Comparison of ENCODE assay signal across 11 cellular contexts in the genomic region with DNA sequence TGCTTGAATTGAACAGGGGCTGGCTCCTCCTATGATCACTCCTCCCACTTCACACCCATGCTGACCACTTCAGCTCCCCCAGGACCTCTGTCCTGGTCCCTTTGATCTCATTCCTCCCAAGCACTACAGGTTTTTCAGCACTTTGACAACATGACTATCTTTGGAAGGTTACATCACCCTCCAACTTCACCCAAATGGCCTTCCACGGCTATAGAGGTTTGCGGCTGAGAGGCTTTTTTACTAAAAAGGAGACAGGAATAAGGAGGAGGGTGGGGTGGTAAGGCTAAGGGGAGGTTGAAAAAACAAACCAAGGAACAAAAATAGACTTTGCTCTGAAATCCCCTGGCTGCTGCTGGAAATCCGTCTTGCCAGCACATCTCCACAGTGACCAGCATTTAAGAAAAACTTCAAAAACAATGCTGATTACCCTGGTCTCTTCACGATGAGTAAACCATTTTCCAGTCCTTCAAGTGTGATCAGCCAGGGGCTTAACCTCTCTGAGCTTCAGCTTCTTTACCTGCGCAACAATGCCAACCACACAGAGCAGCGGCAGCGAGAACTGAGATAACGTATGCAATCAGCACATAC.
DNase-seq lines count a peak whose midpoint lies in the region; ATAC-seq and TF ChIP-seq lines count a peak whose summit lies in the region.
"Had no signal": no experiment of that assay in that cellular context is flagged by ENCODE, and none has a peak within 500 bp of the region (broad histone marks: within the 10 kb centered on the region; RNA-seq: fewer than 3 reads in every experiment).

No MANE protein-coding gene starts in this region.

- H2AK5ac ChIP-seq in mesenchymal stem cell (ENCODE audit: low read length, severe bottlenecking): peak overlapping the region; percentile 50

- intact Hi-C loops in tibial artery (cut with DNase I; ENCODE audit: low total_unique reads) (no loop called here), head of caudate nucleus (cut with DNase I) (no loop called here)

- no peaks in the 10 kb centered on the region for H3K36me3 Mint-ChIP-seq in activated naive CD4-positive, alpha-beta T cell treated with anti-CD3 and anti-CD28 coated beads, Interleukin-2, amount 50 U/mL, for 72 hours

- no peak overlapping the region for H2AFZ ChIP-seq in mesenchymal stem cell (ENCODE audit: low read depth, low read length)
- H2AFZ ChIP-seq: parathyroid adenoma had no signal

- H2BK15ac ChIP-seq in mesenchymal stem cell (ENCODE audit: low read depth, poor library complexity, severe bottlenecking): no peak overlapping the region

- H3K9me3 ChIP-seq in mesenchymal stem cell (ENCODE audit: control insufficient read depth, low read length): no peaks in the 10 kb centered on the region
- H3K9me3 ChIP-seq in tibial artery: no peaks in the 10 kb centered on the region

- no peak overlapping the region for H2BK120ac ChIP-seq in mesenchymal stem cell (ENCODE audit: low read depth, low read length)

- H3K9me3 Mint-ChIP-seq in activated naive CD4-positive, alpha-beta T cell treated with anti-CD3 and anti-CD28 coated beads, Interleukin-2, amount 50 U/mL, for 72 hours: no peaks in the 10 kb centered on the region

- H2BK12ac ChIP-seq in mesenchymal stem cell (ENCODE audit: low read length in 2 of 2): peak overlapping the region in 1 of 2 experiments; percentile 30

- H3K27ac ChIP-seq in mesenchymal stem cell (ENCODE audit: low read length, poor library complexity, severe bottlenecking): peak overlapping the region; percentile 53
- H3K27ac ChIP-seq in tibial artery: peak overlapping the region; percentile 96 to 98
- H3K27ac ChIP-seq: parathyroid adenoma had no signal

- peak; percentile 21 for ATAC-seq in HG02610 (IDR thresholded peaks at IDR 0.05; ENCODE audit: unreplicated experiment)
- ATAC-seq in omental fat pad (ENCODE audit: low FRiP score): no peak
- ATAC-seq in activated naive CD4-positive, alpha-beta T cell treated with anti-CD3 and anti-CD28 coated beads, Interleukin-2, amount 50 U/mL, for 72 hours: no peak

- in situ Hi-C loops in astrocyte of the cerebellum (cut with HindIII; ENCODE audit: low sequenced_read_pairs): no loop called here

- H3K9ac ChIP-seq in mesenchymal stem cell (ENCODE audit: low read length): peak overlapping the region; percentile 30
- H3K9ac ChIP-seq: parathyroid adenoma had no signal

- H4K91ac ChIP-seq in mesenchymal stem cell (ENCODE audit: low read length): peak overlapping the region; percentile 28

- H3K36me3 ChIP-seq in mesenchymal stem cell (ENCODE audit: control insufficient read depth in 1 of 2, insufficient read depth in 2 of 2, low read depth in 1 of 2, low read length in 2 of 2) (peaks cover 8 to 38% of the 10 kb centered on the region in 2 experiments), tibial artery (peaks cover 4 to 15% (median 9%) of the 10 kb centered on the region in 3 donors)

- H3K4me2 ChIP-seq in mesenchymal stem cell (ENCODE audit: low read length, poor library complexity, severe bottlenecking): peak overlapping the region; percentile 17

- WGBS in mesenchymal stem cell: 78% methylated on average over 5 of the region's 8 CpGs

- H3K23ac ChIP-seq in mesenchymal stem cell (ENCODE audit: low read length in 2 of 2): no peak overlapping the region

- no peak overlapping the region for H3K4me3 ChIP-seq in astrocyte of the cerebellum (ENCODE audit: low read depth, low read length)
- no peak overlapping the region for H3K4me3 ChIP-seq in mesenchymal stem cell (ENCODE audit: insufficient read depth in 1 of 2, low read depth in 1 of 2, low read length in 2 of 2)
- H3K4me3 ChIP-seq in tibial artery: no peak overlapping the region
- H3K4me3 ChIP-seq: dorsolateral prefrontal cortex had no signal

- H3K27me3 ChIP-seq in mesenchymal stem cell (ENCODE audit: control insufficient read depth in 1 of 2, insufficient read depth in 1 of 2, low read length in 2 of 2) (no peaks in the 10 kb centered on the region), tibial artery (no peaks in the 10 kb centered on the region)

- H3K79me1 ChIP-seq in mesenchymal stem cell (replicated peaks; ENCODE audit: low read length, poor library complexity, severe bottlenecking): peaks cover 7% of the 10 kb centered on the region

- H4K8ac ChIP-seq in mesenchymal stem cell (ENCODE audit: low read length): no peak overlapping the region

- H3K18ac ChIP-seq in mesenchymal stem cell (ENCODE audit: low read depth in 1 of 2, low read length in 2 of 2): peak overlapping the region in 1 of 2 experiments; percentile 18

- DNase-seq in astrocyte of the cerebellum (ENCODE audit: low read depth) (peak; percentile 49), mesenchymal stem cell (peak; percentile 53), tibial artery (peak; percentile 36 to 75), head of caudate nucleus (no peak), omental fat pad (ENCODE audit: low spot score) (no peak), NOMO-1 treated with DMSO at 0.1 percent for 48 hours (lab: John Stamatoyannopoulos, UW; ENCODE audit: unreplicated experiment) (no peak)
- DNase-seq in activated naive CD4-positive, alpha-beta T cell treated with anti-CD3 and anti-CD28 coated beads, Interleukin-2, amount 50 U/mL, for 72 hours (ENCODE audit: low spot score in 2 of 2): no peak
- DNase-seq: dorsolateral prefrontal cortex, NCI-H1694 treated with DMSO at 0.1 percent for 48 hours had no signal

- no peak overlapping the region for H3K4ac ChIP-seq in mesenchymal stem cell (ENCODE audit: low read depth in 1 of 2, low read length in 2 of 2)

- H3K4me1 ChIP-seq in mesenchymal stem cell (ENCODE audit: control insufficient read depth, insufficient read depth, low read depth, low read length): peaks cover 19% of the 10 kb centered on the region
- H3K4me1 ChIP-seq in tibial artery: peaks cover 5 to 98% (median 64%) of the 10 kb centered on the region in 4 donors
- H3K4me1 ChIP-seq: parathyroid adenoma had no signal

- H2BK5ac ChIP-seq in mesenchymal stem cell (ENCODE audit: low read depth, low read length, poor library complexity, severe bottlenecking): no peak overlapping the region

- H3K27ac Mint-ChIP-seq in activated naive CD4-positive, alpha-beta T cell treated with anti-CD3 and anti-CD28 coated beads, Interleukin-2, amount 50 U/mL, for 72 hours: no peak overlapping the region

- TF ChIP-seq CTCF in astrocyte of the cerebellum (IDR thresholded peaks at IDR 0.05; ENCODE audit: low read depth, low read length, missing control alignments) (no peak), tibial artery (IDR thresholded peaks at IDR 0.05) (no peak), omental fat pad (IDR thresholded peaks at IDR 0.05) (no peak)

- H3K14ac ChIP-seq in mesenchymal stem cell (ENCODE audit: low read length in 2 of 2): no peak overlapping the region

Comparison
In these comparisons a context has a peak if more than half of its experiments do, and no peak if none do; other contexts are left out.
1. DNase-seq: peak in astrocyte of the cerebellum (single experiment), mesenchymal stem cell (single experiment) and tibial artery (2 of 2); none in head of caudate nucleus (0 of 42), omental fat pad (single experiment), activated naive CD4-positive, alpha-beta T cell treated with anti-CD3 and anti-CD28 coated beads, Interleukin-2, amount 50 U/mL, for 72 hours (0 of 2) and NOMO-1 treated with DMSO at 0.1 percent for 48 hours (single experiment).